Comparison of ENCODE assay signal across 9 cellular contexts in the genomic region with DNA sequence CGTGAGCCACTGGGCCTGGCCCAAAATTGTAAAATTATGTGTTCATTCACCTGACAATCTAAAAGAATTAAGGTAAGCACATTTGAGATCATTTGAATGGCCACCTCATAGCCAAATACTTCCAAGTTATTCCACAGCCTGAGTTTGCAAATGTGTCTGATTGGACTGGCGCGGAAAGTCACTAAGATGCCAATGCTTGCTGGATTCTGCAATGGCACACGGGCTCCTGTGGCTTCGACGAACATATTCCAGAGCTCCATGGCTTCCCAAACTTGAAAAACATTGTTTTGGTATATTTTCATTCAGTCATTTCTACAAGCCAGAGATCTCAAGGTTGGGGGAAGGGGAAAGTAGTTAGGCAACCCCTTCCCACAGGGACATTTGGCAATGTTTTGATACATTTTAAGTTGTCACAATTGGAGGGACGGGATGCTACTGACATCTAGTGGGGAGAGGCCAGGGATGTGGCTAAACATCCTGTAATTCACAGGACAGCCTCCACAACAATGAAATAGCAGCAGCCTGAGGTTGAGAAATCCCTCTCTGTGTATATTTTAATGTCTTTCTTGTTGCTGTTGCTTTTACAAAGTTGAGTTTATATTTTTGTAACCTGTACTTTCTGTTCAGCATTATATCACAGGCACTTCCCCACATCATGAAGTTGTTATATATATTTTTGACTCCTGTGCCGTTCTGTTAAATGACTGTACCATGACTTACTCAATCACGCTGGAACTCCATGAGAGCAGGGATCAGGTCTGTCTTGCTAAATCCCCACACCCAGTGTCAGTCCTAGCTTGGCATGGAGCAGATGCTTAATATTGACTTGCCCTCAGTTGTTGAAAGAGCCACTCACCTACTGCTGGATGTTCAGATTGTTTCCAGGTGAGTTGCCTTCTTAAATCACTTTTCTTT. TPM values are rescaled to one million over a fixed set of nuclear protein-coding genes. Genes with fewer than 3 reads are reported as not detected.
DNase-seq lines count a peak whose midpoint lies in the region; ATAC-seq and TF ChIP-seq lines count a peak whose summit lies in the region.
"Had no signal": no experiment of that assay in that cellular context is flagged by ENCODE, and none has a peak within 500 bp of the region (broad histone marks: within the 10 kb centered on the region; RNA-seq: fewer than 3 reads in every experiment).

No MANE protein-coding gene starts in this region.

- H3K27ac Mint-ChIP-seq in activated CD8-positive, alpha-beta memory T cell treated with anti-CD3 and anti-CD28 coated beads, Interleukin-2, amount 10 ng/mL, durations not matched to agents 7 days and 5 days = no peak overlapping the region
- H3K27ac Mint-ChIP-seq in activated CD4-positive, alpha-beta T cell treated with anti-CD3 and anti-CD28 coated beads for 36 hours = no peak overlapping the region
- H3K27ac Mint-ChIP-seq in neural progenitor cell = peak overlapping the region; percentile 17
- H3K27ac Mint-ChIP-seq: dendritic cell treated with granulocyte-macrophage colony-stimulating factor and Interleukin-4, amounts not matched to agents 40 ng/mL and 50 ng/mL, for 4 days had no signal

- H3K9ac ChIP-seq in neural progenitor cell = no peak overlapping the region

- DNase-seq in activated CD8-positive, alpha-beta memory T cell treated with anti-CD3 and anti-CD28 coated beads, Interleukin-2, amount 10 ng/mL, durations not matched to agents 7 days and 5 days = peak; percentile 59
- DNase-seq in activated CD8-positive, alpha-beta memory T cell treated with anti-CD3 and anti-CD28 coated beads, Interleukin-2, amount 50 U/mL, for 48 hours = no peak
- DNase-seq in NCI-H2171 treated with DMSO at 0.1 percent for 48 hours (lab: John Stamatoyannopoulos, UW) = peak; percentile 31
- peak; percentile 65 for DNase-seq in activated CD4-positive, alpha-beta T cell treated with anti-CD3 and anti-CD28 coated beads for 36 hours
- DNase-seq in fibroblast of mammary gland (ENCODE audit: low read depth) = peak; percentile 76
- peak; percentile 81 for DNase-seq in neural progenitor cell (ENCODE audit: low spot score)

- no peak overlapping the region for H3K4me2 ChIP-seq in neural progenitor cell

- no peak overlapping the region for H3K27ac ChIP-seq in neural progenitor cell

- no peaks in the 10 kb centered on the region for H3K9me3 ChIP-seq in neural progenitor cell (ENCODE audit: low read depth)

- no peaks in the 10 kb centered on the region for H3K36me3 Mint-ChIP-seq in activated CD8-positive, alpha-beta memory T cell treated with anti-CD3 and anti-CD28 coated beads, Interleukin-2, amount 10 ng/mL, durations not matched to agents 7 days and 5 days
- no peaks in the 10 kb centered on the region for H3K36me3 Mint-ChIP-seq in activated CD4-positive, alpha-beta T cell treated with anti-CD3 and anti-CD28 coated beads for 36 hours (ENCODE audit: low read depth)
- no peaks in the 10 kb centered on the region for H3K36me3 Mint-ChIP-seq in neural progenitor cell

- H3K79me2 ChIP-seq in neural progenitor cell (ENCODE audit: low read depth) = no peaks in the 10 kb centered on the region

- peaks cover 5% of the 10 kb centered on the region for H3K27me3 Mint-ChIP-seq in activated CD8-positive, alpha-beta memory T cell treated with anti-CD3 and anti-CD28 coated beads, Interleukin-2, amount 10 ng/mL, durations not matched to agents 7 days and 5 days
- peaks cover 2% of the 10 kb centered on the region for H3K27me3 Mint-ChIP-seq in activated CD4-positive, alpha-beta T cell treated with anti-CD3 and anti-CD28 coated beads for 36 hours
- H3K27me3 Mint-ChIP-seq in neural progenitor cell (ENCODE audit: insufficient read depth, low read depth) = peaks cover 6% of the 10 kb centered on the region
- H3K27me3 Mint-ChIP-seq: dendritic cell treated with granulocyte-macrophage colony-stimulating factor and Interleukin-4, amounts not matched to agents 40 ng/mL and 50 ng/mL, for 4 days had no signal

- H3K4me3 Mint-ChIP-seq in activated CD8-positive, alpha-beta memory T cell treated with anti-CD3 and anti-CD28 coated beads, Interleukin-2, amount 10 ng/mL, durations not matched to agents 7 days and 5 days = no peak overlapping the region
- no peak overlapping the region for H3K4me3 Mint-ChIP-seq in activated CD4-positive, alpha-beta T cell treated with anti-CD3 and anti-CD28 coated beads for 36 hours
- no peak overlapping the region for H3K4me3 Mint-ChIP-seq in neural progenitor cell
- H3K4me3 Mint-ChIP-seq: dendritic cell treated with granulocyte-macrophage colony-stimulating factor and Interleukin-4, amounts not matched to agents 40 ng/mL and 50 ng/mL, for 4 days had no signal

- H3K4me1 Mint-ChIP-seq in activated CD8-positive, alpha-beta memory T cell treated with anti-CD3 and anti-CD28 coated beads, Interleukin-2, amount 10 ng/mL, durations not matched to agents 7 days and 5 days = no peaks in the 10 kb centered on the region
- H3K4me1 Mint-ChIP-seq in activated CD4-positive, alpha-beta T cell treated with anti-CD3 and anti-CD28 coated beads for 36 hours = no peaks in the 10 kb centered on the region
- H3K4me1 Mint-ChIP-seq in neural progenitor cell = no peaks in the 10 kb centered on the region

- intact Hi-C loops in activated CD4-positive, alpha-beta T cell treated with anti-CD3 and anti-CD28 coated beads for 36 hours (cut with DNase I, micrococcal nuclease) = loop anchor here (1.0 to 10.0 kb wide), 8 partner anchors 75 to 1438 kb away; no protein-coding TSS in a partner anchor

- H3K36me3 ChIP-seq in neural progenitor cell = no peaks in the 10 kb centered on the region

- H2AFZ ChIP-seq in neural progenitor cell (replicated peaks) = no peak overlapping the region

- peak; percentile 49 for ATAC-seq in activated CD8-positive, alpha-beta memory T cell treated with anti-CD3 and anti-CD28 coated beads, Interleukin-2, amount 10 ng/mL, durations not matched to agents 7 days and 5 days
- peak; percentile 57 for ATAC-seq in HG02798 (IDR thresholded peaks at IDR 0.05; ENCODE audit: poor library complexity, unreplicated experiment)
- no peak for ATAC-seq in activated CD4-positive, alpha-beta T cell treated with anti-CD3 and anti-CD28 coated beads for 36 hours
- no peak for ATAC-seq in HG03280 (IDR thresholded peaks at IDR 0.05; ENCODE audit: unreplicated experiment)

- CTCF ChIA-PET in activated CD8-positive, alpha-beta memory T cell treated with anti-CD3 and anti-CD28 coated beads, Interleukin-2, amount 10 ng/mL, durations not matched to agents 7 days and 5 days (lab: Charles Lee) = no interaction called here
- CTCF ChIA-PET in activated CD4-positive, alpha-beta T cell treated with anti-CD3 and anti-CD28 coated beads for 36 hours (lab: Charles Lee) = no interaction called here

- no peak overlapping the region for H3K4me3 ChIP-seq in fibroblast of mammary gland (ENCODE audit: control insufficient read depth, low read depth, low read length)
- no peak overlapping the region for H3K4me3 ChIP-seq in neural progenitor cell

- no peaks in the 10 kb centered on the region for H3K9me3 Mint-ChIP-seq in activated CD8-positive, alpha-beta memory T cell treated with anti-CD3 and anti-CD28 coated beads, Interleukin-2, amount 10 ng/mL, durations not matched to agents 7 days and 5 days (ENCODE audit: low read depth)
- H3K9me3 Mint-ChIP-seq in activated CD4-positive, alpha-beta T cell treated with anti-CD3 and anti-CD28 coated beads for 36 hours (ENCODE audit: low read depth) = no peaks in the 10 kb centered on the region
- no peaks in the 10 kb centered on the region for H3K9me3 Mint-ChIP-seq in neural progenitor cell
- H3K9me3 Mint-ChIP-seq: dendritic cell treated with granulocyte-macrophage colony-stimulating factor and Interleukin-4, amounts not matched to agents 40 ng/mL and 50 ng/mL, for 4 days had no signal

- POLR2A ChIA-PET in activated CD4-positive, alpha-beta T cell treated with anti-CD3 and anti-CD28 coated beads for 36 hours (lab: Charles Lee) = no interaction called here

- H3K4me1 ChIP-seq in neural progenitor cell = no peaks in the 10 kb centered on the region

- H3F3A ChIP-seq in neural progenitor cell (ENCODE audit: low read depth) = no peaks in the 10 kb centered on the region

- TF ChIP-seq CTCF in fibroblast of mammary gland (conservative IDR thresholded peaks at IDR 0.05; ENCODE audit: control insufficient read depth, insufficient read depth, low read depth, low read length) = peak; percentile 97
- peak; percentile 93 for TF ChIP-seq CTCF in neural progenitor cell (IDR thresholded peaks at IDR 0.05)

- no peaks in the 10 kb centered on the region for H4K20me1 ChIP-seq in neural progenitor cell (ENCODE audit: low read depth)

- H3K27me3 ChIP-seq in neural progenitor cell = no peaks in the 10 kb centered on the region

RNA-seq across cellular contexts. Expression of a gene that starts 56.9 kb away (rescaled TPM):
- total RNA-seq in activated CD8-positive, alpha-beta memory T cell treated with anti-CD3 and anti-CD28 coated beads, Interleukin-2, amount 10 ng/mL, durations not matched to agents 7 days and 5 days = not detected
- not detected for total RNA-seq in activated CD4-positive, alpha-beta T cell treated with anti-CD3 and anti-CD28 coated beads for 36 hours
- total RNA-seq in neural progenitor cell (ENCODE audit: low replicate concordance) = 0.60 and 0.62 TPM in 2 replicates

RNA-seq across cellular contexts. Expression of a gene that starts 57.3 kb away (rescaled TPM):
- not detected for total RNA-seq in activated CD8-positive, alpha-beta memory T cell treated with anti-CD3 and anti-CD28 coated beads, Interleukin-2, amount 10 ng/mL, durations not matched to agents 7 days and 5 days
- total RNA-seq in activated CD4-positive, alpha-beta T cell treated with anti-CD3 and anti-CD28 coated beads for 36 hours = not detected
- total RNA-seq in neural progenitor cell (ENCODE audit: low replicate concordance) = not detected in 2 replicates

Comparison
In these comparisons a context has a peak if more than half of its experiments do, and no peak if none do; other contexts are left out.
1. ATAC-seq: peak in activated CD8-positive, alpha-beta memory T cell treated with anti-CD3 and anti-CD28 coated beads, Interleukin-2, amount 10 ng/mL, durations not matched to agents 7 days and 5 days (single experiment) and HG02798 (single experiment); none in activated CD4-positive, alpha-beta T cell treated with anti-CD3 and anti-CD28 coated beads for 36 hours (single experiment) and HG03280 (single experiment).